Comparison of ENCODE assay signal across 8 cellular contexts in genomic region chr17:67779098-67779672, GRCh38. TPM values are rescaled to one million over a fixed set of nuclear protein-coding genes. Genes with fewer than 3 reads are reported as not detected.
A peak's percentile ranks its signal among the peaks of the same experiment; 100 is the strongest.
DNase-seq lines count a peak whose midpoint lies in the region; ATAC-seq and TF ChIP-seq lines count a peak whose summit lies in the region.

No MANE protein-coding gene starts in this region.

- H3K27me3 ChIP-seq in BJ (ENCODE audit: control insufficient read depth, insufficient read depth, low read length) (no peaks in the 10 kb centered on the region), H9 (ENCODE audit: insufficient read depth, low read length) (no peaks in the 10 kb centered on the region)

- no peaks in the 10 kb centered on the region for H3K79me2 ChIP-seq in H9 (ENCODE audit: insufficient read depth, low read length)

- H3K56ac ChIP-seq in H9 (ENCODE audit: insufficient read length, low read depth, low read length) = no peak overlapping the region

- H3K79me1 ChIP-seq in H9 (ENCODE audit: insufficient read depth, low read depth, low read length, poor library complexity, severe bottlenecking) = no peaks in the 10 kb centered on the region

- H3K4me3 Mint-ChIP-seq in H9 = peak overlapping the region in 1 of 2 experiments; percentile 8; a peak in 1 of 5 replicates

- WGBS in H9 (ENCODE audit: extremely low coverage, insufficient read length, low lambda C conversion rate) = no CpG with 5 or more reads among the region's 13 CpGs

- H3K4me1 ChIP-seq in H9 (ENCODE audit: insufficient read depth, low read length) = no peaks in the 10 kb centered on the region

- no peaks in the 10 kb centered on the region for H3K9me3 Mint-ChIP-seq in H9

- peaks cover 4 to 5% of the 10 kb centered on the region in 2 experiments for H3K4me1 Mint-ChIP-seq in H9

- no peaks in the 10 kb centered on the region for H3K23me2 ChIP-seq in H9 (ENCODE audit: insufficient read length, low read depth, low read length, poor library complexity, severe bottlenecking)

- no peaks in the 10 kb centered on the region for H4K20me1 ChIP-seq in H9 (ENCODE audit: control insufficient read depth, insufficient read depth, insufficient read length)

- no peaks in the 10 kb centered on the region for H3K36me3 ChIP-seq in BJ (ENCODE audit: control insufficient read depth, insufficient read depth, low read length)

- H2BK12ac ChIP-seq in H9 (ENCODE audit: insufficient read length, low read depth, low read length) = no peak overlapping the region

- H3K27ac Mint-ChIP-seq in H9 = no peak overlapping the region

- H3K9me3 ChIP-seq in H9 (ENCODE audit: control insufficient read depth, low read depth, low read length) = no peaks in the 10 kb centered on the region

- no peak overlapping the region for H2BK120ac ChIP-seq in H9 (ENCODE audit: low read depth, low read length, poor library complexity, severe bottlenecking)

- H3K18ac ChIP-seq in H9 (ENCODE audit: insufficient read length, low read depth, low read length) = no peak overlapping the region

- no peak overlapping the region for H2BK20ac ChIP-seq in H9 (ENCODE audit: low read depth, low read length, poor library complexity, severe bottlenecking)

- POLR2A ChIA-PET in BJ (lab: Charles Lee) = no interaction called here

- DNase-seq in BJ (ENCODE audit: low read depth) (peak; percentile 19), H9 (peak; percentile 88), ecto neural progenitor cell (ENCODE audit: low spot score) (peak; percentile 73), mucosa of gallbladder (ENCODE audit: low spot score) (peak; percentile 34), NCI-H1048 (lab: John Stamatoyannopoulos, UW) (no peak)

- no peak overlapping the region for H2AFZ ChIP-seq in H9 (ENCODE audit: low read length)

- no peak overlapping the region for H3K4me2 ChIP-seq in H9 (ENCODE audit: insufficient read depth, insufficient read length, low read length)

- H3K4me3 ChIP-seq in BJ (ENCODE audit: low read depth, low read length) = no peak overlapping the region

- no peaks in the 10 kb centered on the region for H3K27me3 Mint-ChIP-seq in H9 (ENCODE audit: low read depth)

- no peaks in the 10 kb centered on the region; a peak in 1 of 7 replicates for H3K36me3 Mint-ChIP-seq in H9 (ENCODE audit: insufficient read depth in 1 of 3, low read depth in 3 of 3)

- H3K27ac ChIP-seq in H9 (ENCODE audit: insufficient read length, low read depth, low read length) = no peak overlapping the region

- no peak overlapping the region for H3K9ac ChIP-seq in H9 (ENCODE audit: extremely low read depth, insufficient read length, low read length)

- H2AK5ac ChIP-seq in H9 (ENCODE audit: insufficient read length, low read length) = no peak overlapping the region

- peak; percentile 66 for TF ChIP-seq CTCF in BJ (IDR thresholded peaks at IDR 0.05; ENCODE audit: insufficient read depth, low read depth, low read length)
- TF ChIP-seq CTCF in H9 (conservative IDR thresholded peaks at IDR 0.05) = peak; percentile 94

- no peak overlapping the region for H3K14ac ChIP-seq in H9 (ENCODE audit: insufficient read depth, low read length)

- CTCF ChIA-PET in BJ (lab: Yijun Ruan, JAX) = no interaction called here

- H4K8ac ChIP-seq in H9 (replicated peaks; ENCODE audit: insufficient read length, low read depth, low read length) = no peak overlapping the region

- no peak overlapping the region for H4K91ac ChIP-seq in H9 (ENCODE audit: insufficient read length, low read depth, low read length)

- H4K5ac ChIP-seq in H9 (ENCODE audit: insufficient read length, low read depth, low read length) = no peak overlapping the region

- H3T11ph ChIP-seq in H9 (ENCODE audit: low read length) = no peak overlapping the region

- no peak overlapping the region for H2BK5ac ChIP-seq in H9 (ENCODE audit: insufficient read length, low read length)

- H3K23ac ChIP-seq in H9 (ENCODE audit: insufficient read length, low read depth, low read length) = no peak overlapping the region

- H2BK15ac ChIP-seq in H9 (ENCODE audit: low read depth, low read length) = no peak overlapping the region

- H3K4ac ChIP-seq in H9 (ENCODE audit: low read depth, low read length) = no peak overlapping the region

- ATAC-seq in SK-N-SH treated with all-trans-retinoic acid at 6 μM for 48 hours (peak; percentile 96), HG03432 (IDR thresholded peaks at IDR 0.05; ENCODE audit: unreplicated experiment) (no peak), GM18861 (IDR thresholded peaks at IDR 0.05; ENCODE audit: unreplicated experiment) (no peak)

TF ChIP-seq in SK-N-SH treated with all-trans-retinoic acid at 6 μM for 48 hours, 23 proteins besides CTCF, POLR2A, EP300 and RAD21:
- TF ChIP-seq ZNF70 (CRISPR knock-in tag; IDR thresholded peaks at IDR 0.05) (no peak), TCF4 (CRISPR knock-in tag; IDR thresholded peaks at IDR 0.05; ENCODE audit: borderline replicate concordance) (peak; percentile 44; the same call in 1 of the 2 replicates), SNAI2 (CRISPR knock-in tag; IDR thresholded peaks at IDR 0.05) (peak; percentile 76; the same call in 1 of the 2 replicates), ZNF565 (CRISPR knock-in tag; conservative IDR thresholded peaks at IDR 0.05; ENCODE audit: low read depth) (peak; percentile 51; the same call in 1 of the 2 replicates), TSHZ2 (CRISPR knock-in tag; IDR thresholded peaks at IDR 0.05) (0 out of 2 replicates have a peak, but pooled peaks have one; percentile 74), ZNF8 (CRISPR knock-in tag; IDR thresholded peaks at IDR 0.05) (no peak), ZFP3 (CRISPR knock-in tag; IDR thresholded peaks at IDR 0.05) (peak; percentile 66; the same call in 1 of the 2 replicates)

RNA-seq across cellular contexts. Expression of gene BPTF, which starts 46.1 kb away (rescaled TPM):
- 25.6 and 34.8 TPM in 2 replicates for polyA plus RNA-seq in BJ (2011; rRNA removed)
- 29.2 and 42.0 TPM in 2 replicates for polyA minus RNA-seq in BJ (2011; rRNA and poly(A)+ RNA removed)
- total RNA-seq in H9 (2021) (201 and 203 TPM in 2 replicates), mucosa of gallbladder (107 TPM)
